ENCODE assay signal across 24 cellular contexts in the genomic region with DNA sequence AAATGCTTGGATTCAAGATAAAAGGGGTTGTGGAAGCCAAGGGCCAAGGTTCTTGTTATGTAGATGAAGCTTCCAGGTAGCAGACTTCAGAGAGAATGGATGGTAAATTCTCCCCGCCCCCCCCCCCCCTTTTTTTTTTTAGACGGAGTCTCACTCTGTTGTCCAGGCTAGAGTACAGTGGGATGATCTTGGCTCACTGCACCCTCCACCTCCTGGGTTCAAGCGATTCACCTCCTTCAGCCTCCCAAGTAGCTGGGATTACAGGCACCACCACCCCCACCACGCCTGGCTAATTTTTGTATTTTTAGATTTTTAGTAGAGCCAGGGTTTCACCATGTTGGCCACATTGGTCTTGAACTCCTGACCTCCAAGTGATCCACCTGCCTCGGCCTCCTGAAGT. TPM values are rescaled to one million over a fixed set of nuclear protein-coding genes. Genes with fewer than 3 reads are reported as not detected.
DNase-seq lines count a peak whose midpoint lies in the region; ATAC-seq and TF ChIP-seq lines count a peak whose summit lies in the region.
"Had no signal": no experiment of that assay in that cellular context is flagged by ENCODE, and none has a peak within 500 bp of the region (broad histone marks: within the 10 kb centered on the region; RNA-seq: fewer than 3 reads in every experiment).

No MANE protein-coding gene starts in this region.

- no peak for ATAC-seq in CD4-positive, CD25-positive, alpha-beta regulatory T cell (ENCODE audit: low read depth in 2 of 2)
- ATAC-seq in GM21723 (IDR thresholded peaks at IDR 0.05; ENCODE audit: unreplicated experiment) (no peak), HG03342 (IDR thresholded peaks at IDR 0.05; ENCODE audit: unreplicated experiment) (no peak), HG03565 (IDR thresholded peaks at IDR 0.05; ENCODE audit: unreplicated experiment) (no peak)
- ATAC-seq: activated CD8-positive, alpha-beta memory T cell treated with anti-CD3 and anti-CD28 coated beads, Interleukin-2, amount 10 ng/mL, durations not matched to agents 7 days and 5 days; left ventricle myocardium superior; Panc1; sciatic nerve; stimulated activated naive B cell treated with anti-CD40 and anti-IgM and Interleukin-4, amounts not matched to agents 10 μg/mL and 1 μg/mL and 100 μg/mL, for 72 hours had no signal

- no peak overlapping the region for H2BK12ac ChIP-seq in H9 (ENCODE audit: insufficient read length, low read depth, low read length)

- peak overlapping the region; percentile 81 to 99 (median 96) for H3K27ac Mint-ChIP-seq in CD4-positive, CD25-positive, alpha-beta regulatory T cell
- H3K27ac Mint-ChIP-seq in H9 (peak overlapping the region in 2 of 3 experiments; percentile 46 to 92; a peak in 3 of 7 replicates), immature natural killer cell (peak overlapping the region; percentile 87 to 99 (median 96)), nephron progenitor cell (no peak overlapping the region)
- peak overlapping the region; percentile 99 for H3K27ac Mint-ChIP-seq in activated naive CD8-positive, alpha-beta T cell
- H3K27ac Mint-ChIP-seq: stimulated activated naive B cell treated with anti-CD40 and anti-IgM and Interleukin-4, amounts not matched to agents 10 μg/mL and 1 μg/mL and 100 μg/mL, for 72 hours had no signal

- H3K4me3 ChIP-seq in CD4-positive, CD25-positive, alpha-beta regulatory T cell (ENCODE audit: low read depth, low read length) = peak overlapping the region; percentile 97
- H3K4me3 ChIP-seq: HAP-1, SJSA1, transverse colon had no signal

- peaks cover 24% of the 10 kb centered on the region for H3K36me3 ChIP-seq in CD4-positive, CD25-positive, alpha-beta regulatory T cell (ENCODE audit: control insufficient read depth, insufficient read depth, low read length)
- H3K36me3 ChIP-seq: SJSA1, transverse colon had no signal

- no peak for TF ChIP-seq CTCF in H9 (conservative IDR thresholded peaks at IDR 0.05)
- no peak for TF ChIP-seq CTCF in nephron progenitor cell (IDR thresholded peaks at IDR 0.05)

- H2BK5ac ChIP-seq in H9 (ENCODE audit: insufficient read length, low read length) = no peak overlapping the region

- no peak overlapping the region for H3K14ac ChIP-seq in H9 (ENCODE audit: insufficient read depth, low read length)

- no peak overlapping the region for H4K91ac ChIP-seq in H9 (ENCODE audit: insufficient read length, low read depth, low read length)

- no peak overlapping the region for H3K9ac ChIP-seq in H9 (ENCODE audit: extremely low read depth, insufficient read length, low read length)

- no peak overlapping the region for H4K8ac ChIP-seq in H9 (replicated peaks; ENCODE audit: insufficient read length, low read depth, low read length)

- H2BK20ac ChIP-seq in H9 (ENCODE audit: low read depth, low read length, poor library complexity, severe bottlenecking) = no peak overlapping the region

- H3K4me1 ChIP-seq in CD4-positive, CD25-positive, alpha-beta regulatory T cell (ENCODE audit: control insufficient read depth, insufficient read depth, low read length, poor library complexity, severe bottlenecking) = peaks cover 72% of the 10 kb centered on the region
- H3K4me1 ChIP-seq in H9 (ENCODE audit: insufficient read depth, low read length) = peaks cover 14% of the 10 kb centered on the region

- no peak overlapping the region for H2AFZ ChIP-seq in H9 (ENCODE audit: low read length)

- H3K4ac ChIP-seq in H9 (ENCODE audit: low read depth, low read length) = no peak overlapping the region

- no peak overlapping the region for H4K5ac ChIP-seq in H9 (ENCODE audit: insufficient read length, low read depth, low read length)

- no peak overlapping the region for H2BK120ac ChIP-seq in H9 (ENCODE audit: low read depth, low read length, poor library complexity, severe bottlenecking)

- DNase-seq in CD4-positive, CD25-positive, alpha-beta regulatory T cell = no peak
- DNase-seq in H9 (no peak), immature natural killer cell (no peak), nephron progenitor cell (no peak)
- DNase-seq: activated CD4-positive, CD25-positive, alpha-beta regulatory T cell; activated CD8-positive, alpha-beta memory T cell treated with anti-CD3 and anti-CD28 coated beads, Interleukin-2, amount 10 ng/mL, durations not matched to agents 7 days and 5 days; activated gamma-delta T cell treated with Interleukin-2 at 50 U/mL for 16 hours; aorta; Caco-2; cerebellar nuclear complex; EL; KBM-7; left ventricle myocardium superior; NCI-H1930; stimulated activated naive B cell treated with anti-CD40 and anti-IgM and Interleukin-4, amounts not matched to agents 10 μg/mL and 1 μg/mL and 100 μg/mL, for 72 hours; transverse colon had no signal

- H3K4me2 ChIP-seq in H9 (ENCODE audit: insufficient read depth, insufficient read length, low read length) = no peak overlapping the region

- H3K36me3 Mint-ChIP-seq in CD4-positive, CD25-positive, alpha-beta regulatory T cell = peaks cover 33% of the 10 kb centered on the region
- peaks cover 20 to 37% (median 26%) of the 10 kb centered on the region in 3 experiments for H3K36me3 Mint-ChIP-seq in H9 (ENCODE audit: insufficient read depth in 1 of 3, low read depth in 3 of 3)
- peaks cover 30% of the 10 kb centered on the region for H3K36me3 Mint-ChIP-seq in activated naive CD8-positive, alpha-beta T cell
- H3K36me3 Mint-ChIP-seq in immature natural killer cell = peaks cover 25 to 35% (median 33%) of the 10 kb centered on the region in 3 donors
- H3K36me3 Mint-ChIP-seq in nephron progenitor cell (ENCODE audit: low read depth) = peaks cover 41% of the 10 kb centered on the region

- peaks cover 0 to 3% (median 0%) of the 10 kb centered on the region in 7 donors for H3K9me3 Mint-ChIP-seq in CD4-positive, CD25-positive, alpha-beta regulatory T cell
- H3K9me3 Mint-ChIP-seq in H9 (peaks cover 6 to 10% of the 10 kb centered on the region in 2 experiments), immature natural killer cell (no peaks in the 10 kb centered on the region), nephron progenitor cell (peaks cover 20% of the 10 kb centered on the region)
- H3K9me3 Mint-ChIP-seq in activated naive CD8-positive, alpha-beta T cell (ENCODE audit: low read depth) = no peaks in the 10 kb centered on the region

- no peaks in the 10 kb centered on the region for H3K27me3 Mint-ChIP-seq in CD4-positive, CD25-positive, alpha-beta regulatory T cell
- H3K27me3 Mint-ChIP-seq in H9 (ENCODE audit: low read depth) (no peaks in the 10 kb centered on the region), immature natural killer cell (ENCODE audit: low read depth in 3 of 3) (peaks cover 0 to 15% (median 3%) of the 10 kb centered on the region in 3 donors), nephron progenitor cell (ENCODE audit: low read depth, poor library complexity) (peaks cover 6% of the 10 kb centered on the region)
- no peaks in the 10 kb centered on the region for H3K27me3 Mint-ChIP-seq in activated naive CD8-positive, alpha-beta T cell
- H3K27me3 Mint-ChIP-seq: activated CD8-positive, alpha-beta memory T cell treated with anti-CD3 and anti-CD28 coated beads, Interleukin-2, amount 10 ng/mL, durations not matched to agents 7 days and 5 days; stimulated activated naive B cell treated with anti-CD40 and anti-IgM and Interleukin-4, amounts not matched to agents 10 μg/mL and 1 μg/mL and 100 μg/mL, for 72 hours had no signal

- H3K27me3 ChIP-seq in CD4-positive, CD25-positive, alpha-beta regulatory T cell (ENCODE audit: control insufficient read depth, insufficient read depth, low read length) = no peaks in the 10 kb centered on the region
- H3K27me3 ChIP-seq in H9 (ENCODE audit: insufficient read depth, low read length) = no peaks in the 10 kb centered on the region
- H3K27me3 ChIP-seq: SJSA1, transverse colon had no signal

- no peaks in the 10 kb centered on the region for H3K9me3 ChIP-seq in CD4-positive, CD25-positive, alpha-beta regulatory T cell (ENCODE audit: control insufficient read depth in 2 of 2, low read length in 2 of 2)
- H3K9me3 ChIP-seq in H9 (ENCODE audit: control insufficient read depth, low read depth, low read length) = no peaks in the 10 kb centered on the region
- H3K9me3 ChIP-seq: HAP-1, SJSA1, transverse colon had no signal

- H3K79me1 ChIP-seq in H9 (ENCODE audit: insufficient read depth, low read depth, low read length, poor library complexity, severe bottlenecking) = no peaks in the 10 kb centered on the region

- H3K56ac ChIP-seq in H9 (ENCODE audit: insufficient read length, low read depth, low read length) = no peak overlapping the region

- peak overlapping the region; percentile 61 to 98 (median 96) for H3K4me3 Mint-ChIP-seq in CD4-positive, CD25-positive, alpha-beta regulatory T cell
- no peak overlapping the region for H3K4me3 Mint-ChIP-seq in H9
- peak overlapping the region; percentile 98 for H3K4me3 Mint-ChIP-seq in activated naive CD8-positive, alpha-beta T cell
- peak overlapping the region in 3 of 5 donors; percentile 15 to 95 (median 40) for H3K4me3 Mint-ChIP-seq in immature natural killer cell
- no peak overlapping the region for H3K4me3 Mint-ChIP-seq in nephron progenitor cell
- H3K4me3 Mint-ChIP-seq: stimulated activated naive B cell treated with anti-CD40 and anti-IgM and Interleukin-4, amounts not matched to agents 10 μg/mL and 1 μg/mL and 100 μg/mL, for 72 hours had no signal

- peaks cover 28 to 85% (median 62%) of the 10 kb centered on the region in 4 donors for H3K4me1 Mint-ChIP-seq in CD4-positive, CD25-positive, alpha-beta regulatory T cell
- peaks cover 61 to 71% of the 10 kb centered on the region in 2 experiments for H3K4me1 Mint-ChIP-seq in H9
- peaks cover 80% of the 10 kb centered on the region for H3K4me1 Mint-ChIP-seq in activated naive CD8-positive, alpha-beta T cell (ENCODE audit: low read depth)
- H3K4me1 Mint-ChIP-seq in immature natural killer cell = peaks cover 80 to 90% of the 10 kb centered on the region in 2 donors
- H3K4me1 Mint-ChIP-seq in nephron progenitor cell = peaks cover 23% of the 10 kb centered on the region

- H3K79me2 ChIP-seq in H9 (ENCODE audit: insufficient read depth, low read length) = no peaks in the 10 kb centered on the region

- peaks cover 9% of the 10 kb centered on the region for H3K23me2 ChIP-seq in H9 (ENCODE audit: insufficient read length, low read depth, low read length, poor library complexity, severe bottlenecking)

- H3K27ac ChIP-seq in CD4-positive, CD25-positive, alpha-beta regulatory T cell (ENCODE audit: insufficient read depth, low read length, poor library complexity, severe bottlenecking) = peak overlapping the region; percentile 94
- H3K27ac ChIP-seq in H9 (ENCODE audit: insufficient read length, low read depth, low read length) = no peak overlapping the region
- H3K27ac ChIP-seq: SJSA1 had no signal

- no peak overlapping the region for H3K23ac ChIP-seq in H9 (ENCODE audit: insufficient read length, low read depth, low read length)

- WGBS in H9 (ENCODE audit: extremely low coverage, insufficient read length, low lambda C conversion rate) = no CpG with 5 or more reads among the region's 5 CpGs

- no peak overlapping the region for H2AK5ac ChIP-seq in H9 (ENCODE audit: insufficient read length, low read length)

- H2BK15ac ChIP-seq in H9 (ENCODE audit: low read depth, low read length) = no peak overlapping the region

- H4K20me1 ChIP-seq in H9 (ENCODE audit: control insufficient read depth, insufficient read depth, insufficient read length) = no peaks in the 10 kb centered on the region

- H3T11ph ChIP-seq in H9 (ENCODE audit: low read length) = no peak overlapping the region

- no peak overlapping the region for H3K18ac ChIP-seq in H9 (ENCODE audit: insufficient read length, low read depth, low read length)

RNA-seq across cellular contexts. Expression of a gene that starts 4.1 kb away (rescaled TPM):
- total RNA-seq in CD4-positive, CD25-positive, alpha-beta regulatory T cell = 120 TPM
- 10 to 100 TPM; 45.2 to 62.7 (median 56.9) TPM for polyA plus RNA-seq in CD4-positive, CD25-positive, alpha-beta regulatory T cell
- 24.8 and 29.6 TPM in 2 replicates for total RNA-seq in H9 (2021)
- 10 to 100 TPM; 31.8 to 71.6 (median 50.5) TPM for polyA plus RNA-seq in immature natural killer cell

RNA-seq across cellular contexts. Expression of a gene that starts 57.5 kb away (rescaled TPM):
- 38.2 TPM for total RNA-seq in CD4-positive, CD25-positive, alpha-beta regulatory T cell
- 10 to 100 TPM; 20.9 to 29.1 (median 24.6) TPM for polyA plus RNA-seq in CD4-positive, CD25-positive, alpha-beta regulatory T cell
- total RNA-seq in H9 (2021) = 3.7 and 3.8 TPM in 2 replicates
- 10 to 100 TPM; 11.1 to 19.0 (median 16.6) TPM for polyA plus RNA-seq in immature natural killer cell

Comparison
In these comparisons a context has a peak if more than half of its experiments do, and no peak if none do; other contexts are left out.
1. H3K4me3 Mint-ChIP-seq: peak in CD4-positive, CD25-positive, alpha-beta regulatory T cell (4 of 4), activated naive CD8-positive, alpha-beta T cell (single experiment) and immature natural killer cell (3 of 5); none in H9 (0 of 2) and nephron progenitor cell (single experiment).